7 cellular contexts compared by ENCODE assay signal in genomic region chr5:70964531-70964930, GRCh38. TPM values are rescaled to one million over a fixed set of nuclear protein-coding genes. Genes with fewer than 3 reads are reported as not detected.
A peak's percentile ranks its signal among the peaks of the same experiment; 100 is the strongest.
DNase-seq lines count a peak whose midpoint lies in the region; ATAC-seq, FAIRE-seq and TF ChIP-seq lines count a peak whose summit lies in the region.
"Not testable (repeated sequence)": the region's sequence is repeated elsewhere in the genome, so short reads cannot be mapped to it uniquely, and the experiment has no call there.

No MANE protein-coding gene starts in this region.

- not testable (repeated sequence) for H3K4me1 ChIP-seq in A549; GM23338 (ENCODE audit: insufficient read depth); HepG2 (ENCODE audit: insufficient read depth, low read length)

- H3K36me3 ChIP-seq in GM23338 (ENCODE audit: insufficient read depth); HepG2 (replicated peaks in 1 of 2; ENCODE audit: control insufficient read depth in 1 of 2, insufficient read depth in 2 of 2, low read length in 2 of 2): not testable (repeated sequence)

- not testable (repeated sequence) for H3K4me2 ChIP-seq in A549; GM23338; HepG2 (ENCODE audit: low read depth, low read length)

- H3K27ac ChIP-seq in A549; GM23338 (ENCODE audit: low read depth); HepG2 (ENCODE audit: extremely low read length, insufficient read depth, low read length): not testable (repeated sequence)

- intact Hi-C loops in Right ventricle myocardium inferior (cut with DNase I); left ventricle myocardium superior (cut with micrococcal nuclease); HepG2 (cut with micrococcal nuclease; ENCODE audit: unreplicated experiment); sciatic nerve (cut with DNase I): not testable (repeated sequence)

- not testable (repeated sequence) for H3K27ac Mint-ChIP-seq in GM23338, WTC11

- H4K20me1 ChIP-seq in GM23338 (replicated peaks; ENCODE audit: insufficient read depth); HepG2 (ENCODE audit: insufficient read depth, low read length): not testable (repeated sequence)

- POLR2A ChIA-PET in A549 (lab: Yijun Ruan, JAX); WTC11 (lab: Charles Lee); HepG2 (lab: Yijun Ruan, JAX): not testable (repeated sequence)

- H3K79me2 ChIP-seq in GM23338 (replicated peaks; ENCODE audit: insufficient read depth); HepG2 (ENCODE audit: insufficient read depth, low read length): not testable (repeated sequence)

- TF ChIP-seq RAD21 in A549 (conservative IDR thresholded peaks at IDR 0.05 in 1 of 2, IDR thresholded peaks at IDR 0.05 in 1 of 2); HepG2 (CRISPR knock-in tag; IDR thresholded peaks at IDR 0.05): not testable (repeated sequence)

- not testable (repeated sequence) for H3K4me3 ChIP-seq in A549; GM23338; HepG2 (replicated peaks in 1 of 3; ENCODE audit: insufficient read depth in 1 of 3, low read depth in 2 of 3, low read length in 3 of 3)

- H2AFZ ChIP-seq in GM23338; HepG2 (ENCODE audit: low read length): not testable (repeated sequence)

- TF ChIP-seq POLR2A in A549 (IDR thresholded peaks at IDR 0.05; ENCODE audit: low read length); HepG2 (IDR thresholded peaks at IDR 0.05; ENCODE audit: insufficient read depth in 1 of 2, low read depth in 2 of 2, low read length in 2 of 2): not testable (repeated sequence)

- ATAC-seq in A549 (peak; percentile 23 to 58; a peak in 1 of 6 replicates), GM23338 (peak; percentile 99), WTC11 (peak; percentile 99), Right ventricle myocardium inferior (peak; percentile 42), left ventricle myocardium superior (peak; percentile 63), HepG2 (peak; percentile 58), sciatic nerve (peak; percentile 28)

- H3F3A ChIP-seq in GM23338 (replicated peaks; ENCODE audit: low read depth) = not testable (repeated sequence)

- CTCF ChIA-PET in A549 (lab: Yijun Ruan, JAX); WTC11 (lab: Charles Lee); HepG2 (lab: Yijun Ruan, JAX; ENCODE audit: low intra/inter-chr PET ratio, low total read pairs): not testable (repeated sequence)

- BruUV-seq in HepG2 (replicated peaks; lab: Mats Ljungman, UMichigan) = not testable (repeated sequence)

- DNase-seq in A549 (ENCODE audit: low read depth in 1 of 2, low spot score in 1 of 2); GM23338 (ENCODE audit: low spot score); WTC11 (ENCODE audit: low spot score); Right ventricle myocardium inferior (ENCODE audit: missing footprints); left ventricle myocardium superior; HepG2 (ENCODE audit: low spot score); sciatic nerve (ENCODE audit: low spot score): not testable (repeated sequence)

- not testable (repeated sequence) for H3K9ac ChIP-seq in HepG2 (ENCODE audit: insufficient read depth, low read depth, low read length)

- not testable (repeated sequence) for H3K4me1 Mint-ChIP-seq in GM23338, WTC11

- not testable (repeated sequence) for H3K9me3 Mint-ChIP-seq in GM23338, WTC11

- not testable (repeated sequence) for FAIRE-seq in A549 (lab: Jason Lieb, UNC); HepG2 (lab: Jason Lieb, UNC)

- TF ChIP-seq EP300 in A549 (IDR thresholded peaks at IDR 0.05); HepG2 (IDR thresholded peaks at IDR 0.05; ENCODE audit: low read depth in 2 of 2, low read length in 2 of 2); HepG2 (CRISPR knock-in tag; IDR thresholded peaks at IDR 0.05; ENCODE audit: borderline replicate concordance): not testable (repeated sequence)

- in situ Hi-C loops in HepG2 (cut with HindIII; ENCODE audit: extremely low pct_ligation_motif_present, low pct_unique_long_range_greater_than_20kb) = not testable (repeated sequence)

- H3K27me3 Mint-ChIP-seq in GM23338 (ENCODE audit: insufficient read depth, low read depth, poor library complexity); WTC11 (ENCODE audit: low read depth): not testable (repeated sequence)

- H3K4me3 Mint-ChIP-seq in GM23338, WTC11: not testable (repeated sequence)

- H3K27me3 ChIP-seq in GM23338 (ENCODE audit: insufficient read depth); HepG2 (ENCODE audit: control insufficient read depth in 1 of 2, insufficient read depth in 2 of 2, low read length in 2 of 2): not testable (repeated sequence)

- not testable (repeated sequence) for H3K9me2 ChIP-seq in GM23338 (ENCODE audit: insufficient read depth)

- not testable (repeated sequence) for TF ChIP-seq CTCF in A549 (IDR thresholded peaks at IDR 0.05); GM23338 (conservative IDR thresholded peaks at IDR 0.05; ENCODE audit: low read depth in 2 of 2); WTC11 (IDR thresholded peaks at IDR 0.05); HepG2 (CRISPR knock-in tag; IDR thresholded peaks at IDR 0.05)

- not testable (repeated sequence) for H3K36me3 Mint-ChIP-seq in GM23338 (ENCODE audit: low read depth); WTC11

- not testable (repeated sequence) for H3K9me3 ChIP-seq in A549; HepG2 (ENCODE audit: low read length)

RNA-seq across cellular contexts. Expression of gene SMN1, which starts 39.6 kb away (rescaled TPM):
- polyA plus RNA-seq in A549 (2011; rRNA removed) = 48.6 and 85.6 TPM in 2 replicates
- 28.5 and 34.5 TPM in 2 replicates for polyA plus RNA-seq in A549 (2012; cell fraction: cytosol; rRNA removed)
- 16.3 and 20.7 TPM in 2 replicates for polyA plus RNA-seq in A549 (2012; cell fraction: nucleus; rRNA removed)
- polyA plus RNA-seq in A549 (2017; fragmentation: RNase III; extraction: RNeasy Plus Mini Kit Qiagen cat#74134 plus additional on column Dnase treatment) = 39.5 to 49.0 TPM (median 42.5 TPM) in 3 replicates
- 21.3 and 24.3 TPM in 2 replicates for polyA minus RNA-seq in A549 (2011; rRNA and poly(A)+ RNA removed)
- total RNA-seq in GM23338 (2014; rRNA removed; shearing (Covaris generic)) = 44.8 and 50.1 TPM in 2 replicates
- 130 and 142 TPM in 2 replicates for polyA plus RNA-seq in GM23338 (2016; fragmentation: Nextera tagmentation; extraction: Ambion mirVana)
- 53.3 to 72.7 TPM (median 62.1 TPM) in 3 replicates for total RNA-seq in WTC11 (2021)
- 20.1 TPM for total RNA-seq in Right ventricle myocardium inferior
- 19.6 TPM for total RNA-seq in left ventricle myocardium superior
- total RNA-seq in HepG2 (2016; rRNA removed; fragmentation: Illumina TruSeq; extraction: Trizol) = 64.4 and 85.0 TPM in 2 replicates
- total RNA-seq in HepG2 (2016; cell fraction: cytosol; rRNA removed; fragmentation: Illumina TruSeq; extraction: Trizol; ENCODE audit: low read depth) = 17.2 and 18.0 TPM in 2 replicates
- total RNA-seq in HepG2 (2016; cell fraction: insoluble cytoplasmic fraction; rRNA removed; fragmentation: Illumina TruSeq; extraction: Trizol) = 61.7 and 74.1 TPM in 2 replicates
- 18.2 and 20.1 TPM in 2 replicates for total RNA-seq in HepG2 (2016; cell fraction: membrane; rRNA removed; fragmentation: Illumina TruSeq; extraction: Trizol)
- total RNA-seq in HepG2 (2016; cell fraction: nucleus; rRNA removed; fragmentation: Illumina TruSeq; extraction: Trizol) = 40.8 and 52.8 TPM in 2 replicates
- 41.4 and 51.5 TPM in 2 replicates for polyA plus RNA-seq in HepG2 (2011; rRNA removed)
- polyA plus RNA-seq in HepG2 (2011; cell fraction: cytosol; rRNA removed) = 16.6 and 19.3 TPM in 2 replicates
- 16.8 and 18.8 TPM in 2 replicates for polyA plus RNA-seq in HepG2 (2011; cell fraction: nucleus; rRNA removed)
- 32.3 and 43.1 TPM in 2 replicates for polyA plus RNA-seq in HepG2 (2012)
- polyA plus RNA-seq in HepG2 (2016; cell fraction: cytosol; fragmentation: Illumina TruSeq; extraction: Trizol; ENCODE audit: low read depth) = 6.1 and 8.2 TPM in 2 replicates
- polyA plus RNA-seq in HepG2 (2016; cell fraction: insoluble cytoplasmic fraction; fragmentation: Illumina TruSeq; extraction: Trizol; ENCODE audit: low read depth) = 102 TPM in 2 replicates
- 15.2 and 16.0 TPM in 2 replicates for polyA plus RNA-seq in HepG2 (2016; cell fraction: membrane; fragmentation: Illumina TruSeq; extraction: Trizol; ENCODE audit: low read depth)
- polyA plus RNA-seq in HepG2 (2016; cell fraction: nucleus; fragmentation: Illumina TruSeq; extraction: Trizol; ENCODE audit: insufficient read depth, low read depth) = 58.1 and 58.2 TPM in 2 replicates
- polyA minus RNA-seq in HepG2 (2011; rRNA and poly(A)+ RNA removed; ENCODE audit: low replicate concordance) = 9.8 and 23.7 TPM in 2 replicates
- 7.9 and 15.0 TPM in 2 replicates for polyA minus RNA-seq in HepG2 (2011; cell fraction: cytosol; rRNA and poly(A)+ RNA removed)
- polyA minus RNA-seq in HepG2 (2011; cell fraction: nucleus; rRNA and poly(A)+ RNA removed) = 48.5 and 53.6 TPM in 2 replicates
- total RNA-seq in sciatic nerve = 25.7 TPM

Comparison
In these comparisons a context has a peak if more than half of its experiments do, and no peak if none do; other contexts are left out.
1. ATAC-seq: peak in every context shown above with its lines; median percentile 99 in GM23338; 99 in WTC11; 63 in left ventricle myocardium superior; 58 in HepG2; 42 in Right ventricle myocardium inferior; 40 in A549; 28 in sciatic nerve.